1 cellular context compared by ENCODE assay signal in genomic region chr2:183123959-183124221, GRCh38.
TF ChIP-seq lines count a peak whose summit lies in the region.

No MANE protein-coding gene starts in this region.

TF ChIP-seq in HepG2, 621 proteins besides CTCF, POLR2A, EP300 and RAD21 (continued from another document and continues in another):
- TF ChIP-seq ZNF704 (CRISPR knock-in tag; IDR thresholded peaks at IDR 0.05; ENCODE audit: borderline replicate concordance) (no peak), HNRNPK (IDR thresholded peaks at IDR 0.05; ENCODE audit: low read depth, low read length, poor library complexity, severe bottlenecking) (no peak), ZMAT5 (CRISPR knock-in tag; IDR thresholded peaks at IDR 0.05; ENCODE audit: borderline replicate concordance, low read depth) (no peak), SIX1 (CRISPR knock-in tag; IDR thresholded peaks at IDR 0.05; ENCODE audit: borderline replicate concordance) (peak; percentile 48; the same call in 1 of the 2 replicates), SNAI1 (CRISPR knock-in tag; IDR thresholded peaks at IDR 0.05; ENCODE audit: borderline replicate concordance) (peak; percentile 78; the same call in 1 of the 2 replicates), CERS6 (CRISPR knock-in tag; IDR thresholded peaks at IDR 0.05) (no peak), RELA (CRISPR knock-in tag; IDR thresholded peaks at IDR 0.05) (no peak), ZFP82 (CRISPR knock-in tag; IDR thresholded peaks at IDR 0.05; ENCODE audit: borderline replicate concordance) (peak; percentile 90; the same call in 1 of the 2 replicates), HNRNPUL1 (IDR thresholded peaks at IDR 0.05; ENCODE audit: low read depth, low read length) (no peak), NPAS2 (CRISPR knock-in tag; IDR thresholded peaks at IDR 0.05; ENCODE audit: borderline replicate concordance) (0 out of 2 replicates have a peak, but pooled peaks have one; percentile 54), PATZ1 (CRISPR knock-in tag; IDR thresholded peaks at IDR 0.05) (no peak), HNF4G (IDR thresholded peaks at IDR 0.05; ENCODE audit: borderline replicate concordance, low read depth, low read length) (no peak), HNF4G (CRISPR knock-in tag; IDR thresholded peaks at IDR 0.05; ENCODE audit: borderline replicate concordance, low read depth) (peak; percentile 67; the same call in 1 of the 2 replicates), ZNF782 (CRISPR knock-in tag; IDR thresholded peaks at IDR 0.05; ENCODE audit: borderline replicate concordance) (0 out of 2 replicates have a peak, but pooled peaks have one; percentile 9), RNF219 (CRISPR knock-in tag; IDR thresholded peaks at IDR 0.05) (peak; percentile 77; the same call in 1 of the 2 replicates), HINFP (CRISPR knock-in tag; IDR thresholded peaks at IDR 0.05; ENCODE audit: low read depth) (no peak), SMARCE1 (IDR thresholded peaks at IDR 0.05; ENCODE audit: borderline replicate concordance) (no peak), ZFP36L1 (CRISPR knock-in tag; IDR thresholded peaks at IDR 0.05) (0 out of 2 replicates have a peak, but pooled peaks have one; percentile 56), ZNF274 (CRISPR knock-in tag; IDR thresholded peaks at IDR 0.05) (no peak), MAX (IDR thresholded peaks at IDR 0.05) (no peak), ZNF260 (CRISPR knock-in tag; IDR thresholded peaks at IDR 0.05; ENCODE audit: borderline replicate concordance, low read depth) (no peak), IRF2 (CRISPR knock-in tag; IDR thresholded peaks at IDR 0.05) (no peak), ZNF33A (CRISPR knock-in tag; IDR thresholded peaks at IDR 0.05; ENCODE audit: borderline replicate concordance) (no peak), BRD4 (CRISPR knock-in tag; IDR thresholded peaks at IDR 0.05) (no peak), RFX1 (IDR thresholded peaks at IDR 0.05) (no peak), SIX4 (CRISPR knock-in tag; IDR thresholded peaks at IDR 0.05) (no peak), MNT (IDR thresholded peaks at IDR 0.05) (no peak), RXRA (CRISPR knock-in tag; IDR thresholded peaks at IDR 0.05) (no peak), ZNF18 (CRISPR knock-in tag; IDR thresholded peaks at IDR 0.05; ENCODE audit: insufficient replicate concordance) (peak; percentile 83)
- TF ChIP-seq, protein P1, sequence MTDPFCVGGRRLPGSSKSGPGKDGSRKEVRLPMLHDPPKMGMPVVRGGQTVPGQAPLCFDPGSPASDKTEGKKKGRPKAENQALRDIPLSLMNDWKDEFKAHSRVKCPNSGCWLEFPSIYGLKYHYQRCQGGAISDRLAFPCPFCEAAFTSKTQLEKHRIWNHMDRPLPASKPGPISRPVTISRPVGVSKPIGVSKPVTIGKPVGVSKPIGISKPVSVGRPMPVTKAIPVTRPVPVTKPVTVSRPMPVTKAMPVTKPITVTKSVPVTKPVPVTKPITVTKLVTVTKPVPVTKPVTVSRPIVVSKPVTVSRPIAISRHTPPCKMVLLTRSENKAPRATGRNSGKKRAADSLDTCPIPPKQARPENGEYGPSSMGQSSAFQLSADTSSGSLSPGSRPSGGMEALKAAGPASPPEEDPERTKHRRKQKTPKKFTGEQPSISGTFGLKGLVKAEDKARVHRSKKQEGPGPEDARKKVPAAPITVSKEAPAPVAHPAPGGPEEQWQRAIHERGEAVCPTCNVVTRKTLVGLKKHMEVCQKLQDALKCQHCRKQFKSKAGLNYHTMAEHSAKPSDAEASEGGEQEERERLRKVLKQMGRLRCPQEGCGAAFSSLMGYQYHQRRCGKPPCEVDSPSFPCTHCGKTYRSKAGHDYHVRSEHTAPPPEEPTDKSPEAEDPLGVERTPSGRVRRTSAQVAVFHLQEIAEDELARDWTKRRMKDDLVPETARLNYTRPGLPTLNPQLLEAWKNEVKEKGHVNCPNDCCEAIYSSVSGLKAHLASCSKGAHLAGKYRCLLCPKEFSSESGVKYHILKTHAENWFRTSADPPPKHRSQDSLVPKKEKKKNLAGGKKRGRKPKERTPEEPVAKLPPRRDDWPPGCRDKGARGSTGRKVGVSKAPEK (CRISPR knock-in tag; IDR thresholded peaks at IDR 0.05; ENCODE audit: borderline replicate concordance), result peak; percentile 50; the same call in 1 of the 2 replicates
- TF ChIP-seq, protein P2, sequence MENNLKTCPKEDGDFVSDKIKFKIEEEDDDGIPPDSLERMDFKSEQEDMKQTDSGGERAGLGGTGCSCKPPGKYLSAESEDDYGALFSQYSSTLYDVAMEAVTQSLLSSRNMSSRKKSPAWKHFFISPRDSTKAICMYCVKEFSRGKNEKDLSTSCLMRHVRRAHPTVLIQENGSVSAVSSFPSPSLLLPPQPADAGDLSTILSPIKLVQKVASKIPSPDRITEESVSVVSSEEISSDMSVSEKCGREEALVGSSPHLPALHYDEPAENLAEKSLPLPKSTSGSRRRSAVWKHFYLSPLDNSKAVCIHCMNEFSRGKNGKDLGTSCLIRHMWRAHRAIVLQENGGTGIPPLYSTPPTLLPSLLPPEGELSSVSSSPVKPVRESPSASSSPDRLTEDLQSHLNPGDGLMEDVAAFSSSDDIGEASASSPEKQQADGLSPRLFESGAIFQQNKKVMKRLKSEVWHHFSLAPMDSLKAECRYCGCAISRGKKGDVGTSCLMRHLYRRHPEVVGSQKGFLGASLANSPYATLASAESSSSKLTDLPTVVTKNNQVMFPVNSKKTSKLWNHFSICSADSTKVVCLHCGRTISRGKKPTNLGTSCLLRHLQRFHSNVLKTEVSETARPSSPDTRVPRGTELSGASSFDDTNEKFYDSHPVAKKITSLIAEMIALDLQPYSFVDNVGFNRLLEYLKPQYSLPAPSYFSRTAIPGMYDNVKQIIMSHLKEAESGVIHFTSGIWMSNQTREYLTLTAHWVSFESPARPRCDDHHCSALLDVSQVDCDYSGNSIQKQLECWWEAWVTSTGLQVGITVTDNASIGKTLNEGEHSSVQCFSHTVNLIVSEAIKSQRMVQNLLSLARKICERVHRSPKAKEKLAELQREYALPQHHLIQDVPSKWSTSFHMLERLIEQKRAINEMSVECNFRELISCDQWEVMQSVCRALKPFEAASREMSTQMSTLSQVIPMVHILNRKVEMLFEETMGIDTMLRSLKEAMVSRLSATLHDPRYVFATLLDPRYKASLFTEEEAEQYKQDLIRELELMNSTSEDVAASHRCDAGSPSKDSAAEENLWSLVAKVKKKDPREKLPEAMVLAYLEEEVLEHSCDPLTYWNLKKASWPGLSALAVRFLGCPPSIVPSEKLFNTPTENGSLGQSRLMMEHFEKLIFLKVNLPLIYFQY (CRISPR knock-in tag; IDR thresholded peaks at IDR 0.05; ENCODE audit: borderline replicate concordance), result no peak; the same call in 1 of the 2 replicates
- TF ChIP-seq, protein P3, sequence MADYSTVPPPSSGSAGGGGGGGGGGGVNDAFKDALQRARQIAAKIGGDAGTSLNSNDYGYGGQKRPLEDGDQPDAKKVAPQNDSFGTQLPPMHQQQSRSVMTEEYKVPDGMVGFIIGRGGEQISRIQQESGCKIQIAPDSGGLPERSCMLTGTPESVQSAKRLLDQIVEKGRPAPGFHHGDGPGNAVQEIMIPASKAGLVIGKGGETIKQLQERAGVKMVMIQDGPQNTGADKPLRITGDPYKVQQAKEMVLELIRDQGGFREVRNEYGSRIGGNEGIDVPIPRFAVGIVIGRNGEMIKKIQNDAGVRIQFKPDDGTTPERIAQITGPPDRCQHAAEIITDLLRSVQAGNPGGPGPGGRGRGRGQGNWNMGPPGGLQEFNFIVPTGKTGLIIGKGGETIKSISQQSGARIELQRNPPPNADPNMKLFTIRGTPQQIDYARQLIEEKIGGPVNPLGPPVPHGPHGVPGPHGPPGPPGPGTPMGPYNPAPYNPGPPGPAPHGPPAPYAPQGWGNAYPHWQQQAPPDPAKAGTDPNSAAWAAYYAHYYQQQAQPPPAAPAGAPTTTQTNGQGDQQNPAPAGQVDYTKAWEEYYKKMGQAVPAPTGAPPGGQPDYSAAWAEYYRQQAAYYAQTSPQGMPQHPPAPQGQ (CRISPR knock-in tag; IDR thresholded peaks at IDR 0.05; ENCODE audit: borderline replicate concordance), result peak; percentile 88; the same call in 1 of the 2 replicates
